Comparison of ENCODE assay signal across 17 cellular contexts in the genomic region with DNA sequence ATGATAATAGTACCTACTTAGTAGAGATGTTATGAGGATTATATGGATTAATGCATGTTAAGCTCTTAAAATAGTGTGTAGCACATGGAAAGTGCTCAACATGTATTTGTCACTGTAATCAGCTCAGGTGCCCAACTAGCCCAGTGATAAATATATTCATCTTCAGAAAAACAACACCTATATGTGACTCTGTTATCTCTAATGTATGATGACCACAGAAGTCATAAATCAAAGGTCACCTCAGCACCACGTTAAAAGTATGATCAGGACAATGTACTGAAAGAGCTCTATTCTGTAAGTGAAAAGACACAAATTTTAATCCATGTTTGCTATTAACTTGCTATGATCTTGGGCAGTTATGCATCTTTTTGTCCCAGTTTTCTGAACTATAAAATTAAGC. TPM values are rescaled to one million over a fixed set of nuclear protein-coding genes. Genes with fewer than 3 reads are reported as not detected.
DNase-seq lines count a peak whose midpoint lies in the region; ATAC-seq, FAIRE-seq and TF ChIP-seq lines count a peak whose summit lies in the region.
"Had no signal": no experiment of that assay in that cellular context is flagged by ENCODE, and none has a peak within 500 bp of the region (broad histone marks: within the 10 kb centered on the region; RNA-seq: fewer than 3 reads in every experiment).

No MANE protein-coding gene starts in this region.

- H3K4me3 ChIP-seq in HepG2 (replicated peaks in 1 of 3; ENCODE audit: insufficient read depth in 1 of 3, low read depth in 2 of 3, low read length in 3 of 3) (no peak overlapping the region), right lobe of liver (no peak overlapping the region), HUES64 (ENCODE audit: low read length) (no peak overlapping the region), hepatocyte (no peak overlapping the region)
- H3K4me3 ChIP-seq: BLaER1 treated with 17β-estradiol and CSF1 and Interleukin-3, amounts not matched to agents 10 nM and 100 nM had no signal

- no peak for TF ChIP-seq CTCF in HepG2 (CRISPR knock-in tag; IDR thresholded peaks at IDR 0.05)
- TF ChIP-seq CTCF in right lobe of liver (IDR thresholded peaks at IDR 0.05), result no peak
- no peak for TF ChIP-seq CTCF in hepatocyte (IDR thresholded peaks at IDR 0.05; ENCODE audit: poor library complexity)

- no peak for TF ChIP-seq RAD21 in HepG2 (CRISPR knock-in tag; IDR thresholded peaks at IDR 0.05)

- H3K27ac ChIP-seq in HepG2 (ENCODE audit: extremely low read length, insufficient read depth, low read length), result no peak overlapping the region
- H3K27ac ChIP-seq in right lobe of liver, result peak overlapping the region in 1 of 3 donors; percentile 61
- H3K27ac ChIP-seq in HUES64 (ENCODE audit: low read depth, low read length), result peak overlapping the region; percentile 77; the same call in 1 of the 2 replicates
- H3K27ac ChIP-seq in hepatocyte, result peak overlapping the region; percentile 73
- H3K27ac ChIP-seq: BLaER1 treated with 17β-estradiol and CSF1 and Interleukin-3, amounts not matched to agents 10 nM and 100 nM; HL-60 had no signal

- H3K9me3 ChIP-seq in HepG2 (ENCODE audit: low read length), result no peaks in the 10 kb centered on the region
- no peaks in the 10 kb centered on the region for H3K9me3 ChIP-seq in right lobe of liver
- no peaks in the 10 kb centered on the region for H3K9me3 ChIP-seq in HUES64 (ENCODE audit: insufficient read depth, low read depth, low read length)
- no peaks in the 10 kb centered on the region for H3K9me3 ChIP-seq in hepatocyte (ENCODE audit: low read depth)
- H3K9me3 ChIP-seq: BLaER1 treated with 17β-estradiol and CSF1 and Interleukin-3, amounts not matched to agents 10 nM and 100 nM had no signal

- no TSS peak for BruUV-seq in HepG2 (replicated peaks; lab: Mats Ljungman, UMichigan)

- ATAC-seq in HepG2 (no peak), right lobe of liver (no peak)

- CTCF ChIA-PET in HepG2 (lab: Yijun Ruan, JAX; ENCODE audit: low intra/inter-chr PET ratio, low total read pairs), result no interaction called here

- FAIRE-seq in HepG2 (lab: Jason Lieb, UNC), result no peak
- FAIRE-seq: GM12891 had no signal

- intact Hi-C loops in HepG2 (cut with micrococcal nuclease; ENCODE audit: unreplicated experiment) (no loop called here), right lobe of liver (cut with DNase I) (no loop called here)

- TF ChIP-seq EP300 in HepG2 (IDR thresholded peaks at IDR 0.05; ENCODE audit: low read depth in 2 of 2, low read length in 2 of 2), result no peak
- TF ChIP-seq EP300 in HepG2 (CRISPR knock-in tag; IDR thresholded peaks at IDR 0.05; ENCODE audit: borderline replicate concordance), result no peak

- in situ Hi-C loops in HepG2 (cut with HindIII; ENCODE audit: extremely low pct_ligation_motif_present, low pct_unique_long_range_greater_than_20kb), result no loop called here

- DNase-seq in HepG2 (ENCODE audit: low spot score) (no peak), right lobe of liver (no peak), hepatocyte (ENCODE audit: low spot score) (no peak), medulla oblongata (ENCODE audit: extremely low spot score) (no peak), GDM1 (lab: John Stamatoyannopoulos, UW) (no peak), NCI-H2029 treated with DMSO at 0.1 percent for 48 hours (lab: John Stamatoyannopoulos, UW) (no peak), H4 (ENCODE audit: low spot score) (no peak)
- DNase-seq: ACHN; CD4-positive, CD25-positive, alpha-beta regulatory T cell; DMS79; GOT3; HCEC 1CT; KG1 had no signal

- H2AFZ ChIP-seq in HepG2 (ENCODE audit: low read length) (no peak overlapping the region), hepatocyte (no peak overlapping the region)

- POLR2A ChIA-PET in HepG2 (lab: Yijun Ruan, JAX), result interaction anchor here (1.6 kb wide), 2 partner anchors 18 to 36 kb away, joined by 5 to 17 read pairs; a partner anchor contains a TSS

- 0% methylated on average over 1 of the region's 1 CpG for WGBS in HepG2 (ENCODE audit: low lambda C conversion rate)
- WGBS in right lobe of liver (ENCODE audit: insufficient coverage, low coverage, low lambda C conversion rate, missing lambda C conversion rate), result 11% methylated on average over 1 of the region's 1 CpG
- WGBS in HUES64, result 100% methylated on average over 1 of the region's 1 CpG
- 16% methylated on average over 1 of the region's 1 CpG for WGBS in hepatocyte (ENCODE audit: low lambda C conversion rate, missing lambda C conversion rate)

- H3K27me3 ChIP-seq in HepG2 (ENCODE audit: control insufficient read depth in 1 of 2, insufficient read depth in 2 of 2, low read length in 2 of 2), result no peaks in the 10 kb centered on the region; a peak in 1 of 5 replicates
- H3K27me3 ChIP-seq in right lobe of liver, result no peaks in the 10 kb centered on the region
- no peaks in the 10 kb centered on the region for H3K27me3 ChIP-seq in HUES64 (ENCODE audit: insufficient read depth, low read length)
- no peaks in the 10 kb centered on the region for H3K27me3 ChIP-seq in hepatocyte
- H3K27me3 ChIP-seq: BLaER1 treated with 17β-estradiol and CSF1 and Interleukin-3, amounts not matched to agents 10 nM and 100 nM had no signal

- TF ChIP-seq POLR2A in HepG2 (IDR thresholded peaks at IDR 0.05; ENCODE audit: insufficient read depth in 1 of 2, low read depth in 2 of 2, low read length in 2 of 2) (no peak), right lobe of liver (IDR thresholded peaks at IDR 0.05) (no peak)

- H3K79me2 ChIP-seq in HepG2 (ENCODE audit: insufficient read depth, low read length), result no peaks in the 10 kb centered on the region
- no peaks in the 10 kb centered on the region for H3K79me2 ChIP-seq in hepatocyte

- H3K9me2 ChIP-seq in hepatocyte (replicated peaks; ENCODE audit: insufficient read depth), result no peaks in the 10 kb centered on the region

- H3K9ac ChIP-seq in HepG2 (ENCODE audit: insufficient read depth, low read depth, low read length), result no peak overlapping the region
- no peak overlapping the region for H3K9ac ChIP-seq in HUES64 (ENCODE audit: low read depth, low read length)
- H3K9ac ChIP-seq: BLaER1 treated with 17β-estradiol and CSF1 and Interleukin-3, amounts not matched to agents 10 nM and 100 nM had no signal

- H3K4me2 ChIP-seq in HepG2 (ENCODE audit: low read depth, low read length), result no peak overlapping the region
- peak overlapping the region; percentile 6 for H3K4me2 ChIP-seq in hepatocyte
- H3K4me2 ChIP-seq: BLaER1 treated with 17β-estradiol and CSF1 and Interleukin-3, amounts not matched to agents 10 nM and 100 nM had no signal

- no peaks in the 10 kb centered on the region for H3K36me3 ChIP-seq in HepG2 (replicated peaks in 1 of 2; ENCODE audit: control insufficient read depth in 1 of 2, insufficient read depth in 2 of 2, low read length in 2 of 2)
- H3K36me3 ChIP-seq in right lobe of liver, result no peaks in the 10 kb centered on the region
- H3K36me3 ChIP-seq in HUES64 (ENCODE audit: insufficient read depth, low read length), result no peaks in the 10 kb centered on the region
- H3K36me3 ChIP-seq in hepatocyte (replicated peaks; ENCODE audit: insufficient read depth, low read depth), result no peaks in the 10 kb centered on the region
- H3K36me3 ChIP-seq: BLaER1 treated with 17β-estradiol and CSF1 and Interleukin-3, amounts not matched to agents 10 nM and 100 nM had no signal

- H3K4me1 ChIP-seq in HepG2 (ENCODE audit: insufficient read depth, low read length), result peaks cover 39% of the 10 kb centered on the region
- H3K4me1 ChIP-seq in right lobe of liver, result peaks cover 0 to 18% (median 0%) of the 10 kb centered on the region in 4 donors
- peaks cover 47% of the 10 kb centered on the region for H3K4me1 ChIP-seq in HUES64 (ENCODE audit: insufficient read depth, low read length)
- peaks cover 12% of the 10 kb centered on the region for H3K4me1 ChIP-seq in hepatocyte (ENCODE audit: insufficient read depth)

- H4K20me1 ChIP-seq in HepG2 (ENCODE audit: insufficient read depth, low read length) (no peaks in the 10 kb centered on the region), hepatocyte (ENCODE audit: insufficient read depth, poor library complexity, severe bottlenecking) (no peaks in the 10 kb centered on the region)
- H4K20me1 ChIP-seq: BLaER1 treated with 17β-estradiol and CSF1 and Interleukin-3, amounts not matched to agents 10 nM and 100 nM had no signal

TF ChIP-seq in HepG2, 621 proteins besides CTCF, POLR2A, EP300 and RAD21:
- TF ChIP-seq CREM (IDR thresholded peaks at IDR 0.05) (0 out of 2 replicates have a peak, but pooled peaks have one; percentile 6), CREM (CRISPR knock-in tag; IDR thresholded peaks at IDR 0.05) (no peak), TGIF2 (CRISPR knock-in tag; IDR thresholded peaks at IDR 0.05) (no peak)

RNA-seq across cellular contexts. Expression of a gene that starts 36.8 kb away (rescaled TPM):
- total RNA-seq in HepG2 (2016; rRNA removed; fragmentation: Illumina TruSeq; extraction: Trizol) (13.8 and 15.4 TPM in 2 replicates), right lobe of liver (10 to 100 TPM in 2 of 6 experiments, 1 to 10 TPM in 4; 7.7 to 16.9 (median 9.1) TPM), hepatocyte (87.4 and 101 TPM in 2 replicates)
- 1.3 TPM in 2 replicates for total RNA-seq in HepG2 (2016; cell fraction: cytosol; rRNA removed; fragmentation: Illumina TruSeq; extraction: Trizol; ENCODE audit: low read depth)
- 13.2 and 14.6 TPM in 2 replicates for total RNA-seq in HepG2 (2016; cell fraction: insoluble cytoplasmic fraction; rRNA removed; fragmentation: Illumina TruSeq; extraction: Trizol)
- 5.1 and 5.9 TPM in 2 replicates for total RNA-seq in HepG2 (2016; cell fraction: membrane; rRNA removed; fragmentation: Illumina TruSeq; extraction: Trizol)
- 22.7 and 22.9 TPM in 2 replicates for total RNA-seq in HepG2 (2016; cell fraction: nucleus; rRNA removed; fragmentation: Illumina TruSeq; extraction: Trizol)
- polyA plus RNA-seq in HepG2 (2011; rRNA removed) (4.9 and 8.0 TPM in 2 replicates), hepatocyte (79.6 and 90.7 TPM in 2 replicates)
- 2.8 and 3.0 TPM in 2 replicates for polyA plus RNA-seq in HepG2 (2011; cell fraction: cytosol; rRNA removed)
- polyA plus RNA-seq in HepG2 (2011; cell fraction: nucleus; rRNA removed), result 14.0 and 14.5 TPM in 2 replicates
- polyA plus RNA-seq in HepG2 (2012), result 4.4 and 5.7 TPM in 2 replicates
- 0.22 and 0.33 TPM in 2 replicates for polyA plus RNA-seq in HepG2 (2016; cell fraction: cytosol; fragmentation: Illumina TruSeq; extraction: Trizol; ENCODE audit: low read depth)
- 7.7 and 8.0 TPM in 2 replicates for polyA plus RNA-seq in HepG2 (2016; cell fraction: insoluble cytoplasmic fraction; fragmentation: Illumina TruSeq; extraction: Trizol; ENCODE audit: low read depth)
- polyA plus RNA-seq in HepG2 (2016; cell fraction: membrane; fragmentation: Illumina TruSeq; extraction: Trizol; ENCODE audit: low read depth), result 1.5 and 1.6 TPM in 2 replicates
- polyA plus RNA-seq in HepG2 (2016; cell fraction: nucleus; fragmentation: Illumina TruSeq; extraction: Trizol; ENCODE audit: insufficient read depth, low read depth), result 32.2 and 34.0 TPM in 2 replicates
- 6.6 and 25.8 TPM in 2 replicates for polyA minus RNA-seq in HepG2 (2011; rRNA and poly(A)+ RNA removed; ENCODE audit: low replicate concordance)
- 6.4 and 7.7 TPM in 2 replicates for polyA minus RNA-seq in HepG2 (2011; cell fraction: cytosol; rRNA and poly(A)+ RNA removed)
- 15.9 and 16.6 TPM in 2 replicates for polyA minus RNA-seq in HepG2 (2011; cell fraction: nucleus; rRNA and poly(A)+ RNA removed)
- 1.3 TPM for polyA plus RNA-seq in HUES64 (2013, experiment 1 of 2)
- polyA plus RNA-seq in HUES64 (2013, experiment 2 of 2), result 1.1 TPM
- total RNA-seq in H4 (2014; rRNA removed; shearing (Covaris generic)), result 16.4 and 19.3 TPM in 2 replicates
